16 cellular contexts compared by ENCODE assay signal in the genomic region with DNA sequence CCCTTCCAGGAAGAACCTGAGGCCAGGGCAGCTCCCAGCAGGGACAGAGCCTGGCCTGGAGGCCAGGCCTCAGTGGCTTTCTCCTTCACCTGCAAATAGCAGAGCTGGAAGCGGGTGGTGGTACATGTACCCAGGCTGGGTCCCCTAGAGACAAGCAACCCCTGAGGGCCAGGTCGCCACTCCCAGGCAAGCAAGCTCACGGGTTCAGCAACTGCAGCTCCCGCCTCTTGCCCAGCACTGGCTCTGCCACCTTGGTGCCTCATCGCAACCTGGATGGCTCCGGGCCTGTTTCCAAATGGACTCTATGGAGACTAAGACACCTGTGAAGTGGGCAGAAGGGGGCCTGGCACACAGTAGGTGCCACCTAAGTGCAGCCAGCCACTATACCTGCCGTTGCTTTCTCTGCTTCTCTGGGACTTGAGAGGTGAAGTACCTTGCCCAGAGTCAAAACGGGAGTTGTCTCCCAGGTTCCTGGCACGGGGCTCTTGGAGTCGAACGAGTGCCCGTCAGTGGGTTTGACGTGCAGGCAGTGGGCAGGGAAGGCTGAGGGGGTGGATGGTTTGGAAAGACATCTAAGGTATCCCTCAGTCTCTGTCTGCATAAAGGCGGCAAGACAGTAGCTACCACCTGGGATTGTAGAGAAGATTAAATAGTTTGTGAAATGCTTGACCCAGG. TPM values are rescaled to one million over a fixed set of nuclear protein-coding genes. Genes with fewer than 3 reads are reported as not detected.
"Had no signal": no experiment of that assay in that cellular context is flagged by ENCODE, and none has a peak within 500 bp of the region (broad histone marks: within the 10 kb centered on the region; RNA-seq: fewer than 3 reads in every experiment).

No MANE protein-coding gene starts in this region.

- H3K27ac Mint-ChIP-seq: activated CD4-positive, alpha-beta T cell treated with anti-CD3 and anti-CD28 coated beads, Interleukin-2, amount 10 ng/mL, durations not matched to agents 24 days and 14 days; activated CD8-positive, alpha-beta T cell treated with anti-CD3 and anti-CD28 coated beads, Interleukin-2, amount 10 ng/mL, durations not matched to agents 7 days and 5 days; activated naive CD8-positive, alpha-beta T cell treated with anti-CD3 and anti-CD28 coated beads for 36 hours; immature natural killer cell; T-helper 2 cell treated with Interferon-gamma antibody and Interleukin-4, amounts not matched to agents 5 μg/mL and 100 μg/mL, for 36 hours had no signal

- H3K36me3 ChIP-seq: gastrocnemius medialis, heart left ventricle, tibial nerve had no signal

- ATAC-seq: activated CD8-positive, alpha-beta T cell treated with anti-CD3 and anti-CD28 coated beads, Interleukin-2, amount 10 ng/mL, durations not matched to agents 7 days and 5 days; gastrocnemius medialis had no signal

- H3K9me3 Mint-ChIP-seq: activated CD4-positive, alpha-beta T cell treated with anti-CD3 and anti-CD28 coated beads, Interleukin-2, amount 10 ng/mL, durations not matched to agents 24 days and 14 days; activated naive CD8-positive, alpha-beta T cell treated with anti-CD3 and anti-CD28 coated beads for 36 hours; T-helper 2 cell treated with Interferon-gamma antibody and Interleukin-4, amounts not matched to agents 5 μg/mL and 100 μg/mL, for 36 hours had no signal

- H3K9me3 ChIP-seq: gastrocnemius medialis, heart left ventricle, tibial nerve had no signal

- H3K27ac ChIP-seq: gastrocnemius medialis, heart left ventricle, tibial nerve had no signal

- H3K4me3 Mint-ChIP-seq: activated CD4-positive, alpha-beta T cell treated with anti-CD3 and anti-CD28 coated beads, Interleukin-2, amount 10 ng/mL, durations not matched to agents 24 days and 14 days; activated CD8-positive, alpha-beta T cell treated with anti-CD3 and anti-CD28 coated beads, Interleukin-2, amount 10 ng/mL, durations not matched to agents 7 days and 5 days; activated naive CD8-positive, alpha-beta T cell treated with anti-CD3 and anti-CD28 coated beads for 36 hours; T-helper 2 cell treated with Interferon-gamma antibody and Interleukin-4, amounts not matched to agents 5 μg/mL and 100 μg/mL, for 36 hours had no signal

- H3K4me3 ChIP-seq: gastrocnemius medialis, tibial nerve had no signal

- H3K36me3 Mint-ChIP-seq: activated naive CD8-positive, alpha-beta T cell treated with anti-CD3 and anti-CD28 coated beads for 36 hours; immature natural killer cell had no signal

- DNase-seq: activated CD4-positive, alpha-beta T cell treated with anti-CD3 and anti-CD28 coated beads, Interleukin-2, amount 10 ng/mL, durations not matched to agents 24 days and 14 days; activated CD4-positive, CD25-positive, alpha-beta regulatory T cell; activated CD8-positive, alpha-beta memory T cell treated with anti-CD3 and anti-CD28 coated beads, Interleukin-2, amount 50 U/mL, for 4 hours; activated CD8-positive, alpha-beta T cell treated with anti-CD3 and anti-CD28 coated beads, Interleukin-2, amount 10 ng/mL, durations not matched to agents 7 days and 5 days; activated gamma-delta T cell treated with Interleukin-2 at 50 U/mL for 16 hours; activated naive CD8-positive, alpha-beta T cell treated with anti-CD3 and anti-CD28 coated beads for 36 hours; activated T-cell treated with anti-CD3 and anti-CD28 coated beads, Interleukin-2, amount 50 U/mL, for 48 hours; erythroblast; gastrocnemius medialis; immature natural killer cell; stimulated activated CD4-positive, alpha-beta T cell treated with anti-CD3 and anti-CD28 coated beads, Interleukin-15, amount 100 ng/mL, for 24 hours; stimulated activated CD4-positive, alpha-beta T cell treated with anti-CD3 and anti-CD28 coated beads, Interleukin-4, amount 100 ng/mL, for 1 hour; stimulated activated naive CD4-positive, alpha-beta T cell had no signal

RNA-seq across cellular contexts. Expression of gene PLPP2, which starts 2.4 kb away (rescaled TPM):
- total RNA-seq: activated CD8-positive, alpha-beta T cell treated with anti-CD3 and anti-CD28 coated beads, Interleukin-2, amount 10 ng/mL, durations not matched to agents 7 days and 5 days; activated naive CD8-positive, alpha-beta T cell treated with anti-CD3 and anti-CD28 coated beads for 36 hours had no signal
